Comparison of ENCODE assay signal across 8 cellular contexts in genomic region chr18:12657048-12657848, GRCh38. TPM values are rescaled to one million over a fixed set of nuclear protein-coding genes. Genes with fewer than 3 reads are reported as not detected.
DNase-seq lines count a peak whose midpoint lies in the region; ATAC-seq, FAIRE-seq and TF ChIP-seq lines count a peak whose summit lies in the region.

No MANE protein-coding gene starts in this region.

- peak overlapping the region; percentile 57 for H3K4me3 Mint-ChIP-seq in activated B cell treated with CpG ODN at 0.5 μM for 24 hours
- peak overlapping the region; percentile 63 to 80 for H3K4me3 Mint-ChIP-seq in effector memory CD8-positive, alpha-beta T cell

- H3K4ac ChIP-seq in mesendoderm (ENCODE audit: low read depth, low read length), result peak overlapping the region; percentile 56

- no peak overlapping the region for H3K27ac Mint-ChIP-seq in activated B cell treated with CpG ODN at 0.5 μM for 24 hours
- H3K27ac Mint-ChIP-seq in effector memory CD8-positive, alpha-beta T cell, result peak overlapping the region in 1 of 2 donors; percentile 75

- peaks cover 33% of the 10 kb centered on the region for H3K27me3 Mint-ChIP-seq in activated B cell treated with CpG ODN at 0.5 μM for 24 hours
- no peaks in the 10 kb centered on the region for H3K27me3 Mint-ChIP-seq in effector memory CD8-positive, alpha-beta T cell

- no peak overlapping the region for H4K8ac ChIP-seq in mesendoderm (ENCODE audit: low read depth, low read length)

- H2BK120ac ChIP-seq in mesendoderm (ENCODE audit: low read depth, low read length), result no peak overlapping the region

- CTCF ChIA-PET in activated B cell treated with CpG ODN at 0.5 μM for 24 hours (lab: Charles Lee), result interaction anchor here (1.4 to 4.3 kb wide), 2 partner anchors 14 to 265 kb away, joined by 3 to 49 read pairs; no protein-coding TSS in a partner anchor

- no peak overlapping the region for H2BK5ac ChIP-seq in mesendoderm (ENCODE audit: low read length)

- no peak overlapping the region for H2BK15ac ChIP-seq in mesendoderm (replicated peaks; ENCODE audit: low read depth)

- H3K27me3 ChIP-seq in mesendoderm (ENCODE audit: insufficient read depth, low read length, poor library complexity), result no peaks in the 10 kb centered on the region

- TF ChIP-seq CTCF in activated B cell treated with CpG ODN at 0.5 μM for 24 hours (IDR thresholded peaks at IDR 0.05), result no peak

- peak overlapping the region; percentile 8 for H3K27ac ChIP-seq in mesendoderm (ENCODE audit: low read depth, low read length)

- ATAC-seq in GM19324 (IDR thresholded peaks at IDR 0.05; ENCODE audit: low FRiP score, unreplicated experiment), result peak; percentile 31
- ATAC-seq in HG03432 (IDR thresholded peaks at IDR 0.05; ENCODE audit: unreplicated experiment), result peak; percentile 43
- peak; percentile 58 for ATAC-seq in activated B cell treated with CpG ODN at 0.5 μM for 24 hours (ENCODE audit: low read depth)
- peak; percentile 68 for ATAC-seq in effector memory CD8-positive, alpha-beta T cell (replicated peaks)

- WGBS in mesendoderm (ENCODE audit: extremely low coverage, insufficient coverage, low lambda C conversion rate), result no CpG with 5 or more reads among the region's 108 CpGs

- peak overlapping the region; percentile 61 for H3K4me3 ChIP-seq in mesendoderm (ENCODE audit: low read length)

- intact Hi-C loops in activated B cell treated with CpG ODN at 0.5 μM for 24 hours (cut with micrococcal nuclease), result no loop called here

- H3K79me1 ChIP-seq in mesendoderm (ENCODE audit: low read length), result no peaks in the 10 kb centered on the region

- peak overlapping the region; percentile 78 for H3K9ac ChIP-seq in mesendoderm (ENCODE audit: low read length)

- H3K36me3 Mint-ChIP-seq in activated B cell treated with CpG ODN at 0.5 μM for 24 hours (ENCODE audit: low read depth), result peaks cover 2% of the 10 kb centered on the region
- peaks cover 2% of the 10 kb centered on the region for H3K36me3 Mint-ChIP-seq in effector memory CD8-positive, alpha-beta T cell (ENCODE audit: insufficient read depth)

- DNase-seq in CD1c-positive myeloid dendritic cell (ENCODE audit: extremely low spot score), result peak; percentile 51
- DNase-seq in activated B cell treated with CpG ODN at 0.5 μM for 24 hours, result peak; percentile 30
- peak; percentile 2 to 8 (median 4) for DNase-seq in effector memory CD8-positive, alpha-beta T cell
- DNase-seq in mesendoderm, result peak; percentile 34
- DNase-seq in stromal cell of bone marrow (ENCODE audit: low read depth), result peak; percentile 18
- DNase-seq in RCC 7860 (ENCODE audit: low spot score), result no peak

- H3K4me1 ChIP-seq in mesendoderm (ENCODE audit: control insufficient read depth, low read depth, low read length), result no peaks in the 10 kb centered on the region

- no peaks in the 10 kb centered on the region for H3K79me2 ChIP-seq in mesendoderm (ENCODE audit: control insufficient read depth, insufficient read depth, low read length)

- H3K4me2 ChIP-seq in mesendoderm (ENCODE audit: low read length), result peak overlapping the region; percentile 78

- no peaks in the 10 kb centered on the region for H3K9me3 Mint-ChIP-seq in activated B cell treated with CpG ODN at 0.5 μM for 24 hours
- no peaks in the 10 kb centered on the region for H3K9me3 Mint-ChIP-seq in effector memory CD8-positive, alpha-beta T cell

- no peak overlapping the region for H4K5ac ChIP-seq in mesendoderm (ENCODE audit: low read length)

- peak overlapping the region; percentile 83 for H3K18ac ChIP-seq in mesendoderm (ENCODE audit: low read length)

- H3K4me1 Mint-ChIP-seq in activated B cell treated with CpG ODN at 0.5 μM for 24 hours, result peaks cover 10% of the 10 kb centered on the region
- H3K4me1 Mint-ChIP-seq in effector memory CD8-positive, alpha-beta T cell (ENCODE audit: low read depth in 2 of 2), result peaks cover 7 to 8% of the 10 kb centered on the region in 2 donors

- H3K23ac ChIP-seq in mesendoderm (ENCODE audit: low read length), result peak overlapping the region; percentile 45

- H3K36me3 ChIP-seq in mesendoderm (ENCODE audit: control insufficient read depth, insufficient read depth, low read length), result no peaks in the 10 kb centered on the region

- no peak overlapping the region for H2AK5ac ChIP-seq in mesendoderm (ENCODE audit: low read length)

- H3K56ac ChIP-seq in mesendoderm (ENCODE audit: low read length), result peak overlapping the region; percentile 87

- no peak for FAIRE-seq in RCC 7860 (lab: Jason Lieb, UNC)

- POLR2A ChIA-PET in activated B cell treated with CpG ODN at 0.5 μM for 24 hours (lab: Charles Lee), result no interaction called here

RNA-seq across cellular contexts. Expression of gene SPIRE1, which starts 0.7 kb away (rescaled TPM):
- 2.5 and 2.9 TPM in 2 replicates for total RNA-seq in activated B cell treated with CpG ODN at 0.5 μM for 24 hours
- 10.2 TPM for polyA plus RNA-seq in mesendoderm (2013, experiment 1 of 2)
- polyA plus RNA-seq in mesendoderm (2013, experiment 2 of 2), result 9.7 TPM

RNA-seq across cellular contexts. Expression of gene CEP76, which starts 45.3 kb away (rescaled TPM):
- total RNA-seq in activated B cell treated with CpG ODN at 0.5 μM for 24 hours, result 6.4 and 6.9 TPM in 2 replicates
- polyA plus RNA-seq in mesendoderm (2013, experiment 1 of 2), result 11.6 TPM
- polyA plus RNA-seq in mesendoderm (2013, experiment 2 of 2), result 11.7 TPM

RNA-seq across cellular contexts. Expression of gene PSMG2, which starts 45.6 kb away (rescaled TPM):
- 67.4 and 69.1 TPM in 2 replicates for total RNA-seq in activated B cell treated with CpG ODN at 0.5 μM for 24 hours
- 79.6 TPM for polyA plus RNA-seq in mesendoderm (2013, experiment 1 of 2)
- polyA plus RNA-seq in mesendoderm (2013, experiment 2 of 2), result 77.1 TPM
